Comparison of ENCODE assay signal across 13 cellular contexts in the genomic region with DNA sequence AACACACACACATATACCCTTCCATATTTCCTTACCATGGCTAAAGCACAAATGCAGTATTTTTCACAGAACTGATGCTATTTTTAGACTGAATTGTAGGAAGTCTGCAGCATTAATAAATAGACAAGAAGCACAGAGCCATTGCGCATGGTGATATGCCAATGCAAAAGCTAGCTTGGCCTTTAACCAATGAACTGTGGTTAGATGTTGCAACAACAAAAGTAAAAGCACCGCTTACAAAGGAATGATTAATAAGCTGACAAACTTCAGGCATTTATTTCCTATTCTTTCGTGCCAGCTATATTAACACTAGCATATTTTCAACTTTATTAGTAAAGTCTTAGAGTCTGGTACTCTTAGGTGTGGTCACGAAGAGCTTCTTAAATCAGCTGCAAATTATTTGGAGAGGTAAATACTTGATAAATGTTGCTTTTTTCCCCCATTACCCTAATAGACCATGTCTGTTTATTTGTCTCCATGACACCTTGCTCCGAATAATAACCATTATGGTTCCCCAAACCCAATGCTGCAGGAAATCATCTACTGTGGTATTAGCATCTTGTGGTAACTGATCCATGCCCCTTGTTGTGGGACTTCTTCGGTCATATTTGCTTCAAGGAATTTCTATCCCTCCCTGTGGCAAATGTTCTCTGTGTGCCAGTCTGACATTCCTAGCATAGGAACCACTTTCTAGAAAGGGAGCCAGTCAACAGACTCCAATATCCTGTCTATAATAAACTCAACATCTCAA.
DNase-seq lines count a peak whose midpoint lies in the region; ATAC-seq and TF ChIP-seq lines count a peak whose summit lies in the region.
"Had no signal": no experiment of that assay in that cellular context is flagged by ENCODE, and none has a peak within 500 bp of the region (broad histone marks: within the 10 kb centered on the region; RNA-seq: fewer than 3 reads in every experiment).

No MANE protein-coding gene starts in this region.

- H3K27ac ChIP-seq in heart right ventricle (peak overlapping the region in 5 of 10 donors; percentile 5 to 43 (median 23)), caudate nucleus (ENCODE audit: low read depth, low read length) (no peak overlapping the region)

- peak overlapping the region in 1 of 5 experiments; percentile 14 for H3K4me3 Mint-ChIP-seq in brain

- no peaks in the 10 kb centered on the region for H3K9me3 ChIP-seq in heart right ventricle

- H3K27me3 Mint-ChIP-seq in brain = no peaks in the 10 kb centered on the region

- H3K36me3 Mint-ChIP-seq in brain = no peaks in the 10 kb centered on the region

- TF ChIP-seq CTCF in brain (conservative IDR thresholded peaks at IDR 0.05) (no peak), heart right ventricle (IDR thresholded peaks at IDR 0.05) (no peak)

- intact Hi-C loops in heart right ventricle (cut with DNase I) = no loop called here

- no peak overlapping the region for H3K4me3 ChIP-seq in heart right ventricle

- WGBS in heart right ventricle, 2 donors = 42 to 65% methylated on average over 6 of the region's 6 CpGs

- ATAC-seq in heart right ventricle = peak; percentile 34 to 83 (median 75)

- peaks cover 0 to 6% (median 0%) of the 10 kb centered on the region in 9 donors for H3K36me3 ChIP-seq in heart right ventricle

- peaks cover 6 to 47% (median 25%) of the 10 kb centered on the region in 9 donors for H3K4me1 ChIP-seq in heart right ventricle

- H3K4me1 Mint-ChIP-seq in brain = peaks cover 26% of the 10 kb centered on the region

- H3K27ac Mint-ChIP-seq in brain = peak overlapping the region in 4 of 5 experiments; percentile 75 to 92 (median 85)

- no peaks in the 10 kb centered on the region for H3K27me3 ChIP-seq in heart right ventricle

- no peaks in the 10 kb centered on the region for H3K9me3 Mint-ChIP-seq in brain

- DNase-seq in HCEC 1CT (peak; percentile 75), heart right ventricle (peak in 1 of 2 donors; percentile 27), renal cortical epithelial cell (ENCODE audit: low read depth) (peak; percentile 92), NCI-H1048 (lab: John Stamatoyannopoulos, UW) (no peak), DMS153 (lab: John Stamatoyannopoulos, UW) (no peak), NCI-H2081 (lab: John Stamatoyannopoulos, UW) (no peak), caudate nucleus (lab: John Stamatoyannopoulos, UW) (no peak)
- DNase-seq: amygdala, DMS 273 treated with DMSO at 0.1 percent for 48 hours, NCI-H774, SW 1271, trophoblast cell had no signal

Comparison
In these comparisons a context has a peak if more than half of its experiments do, and no peak if none do; other contexts are left out.
1. DNase-seq: peak in HCEC 1CT (single experiment) and renal cortical epithelial cell (single experiment); none in NCI-H1048 (single experiment), DMS153 (single experiment), NCI-H2081 (0 of 2) and caudate nucleus (0 of 61).